In the genomic region with DNA sequence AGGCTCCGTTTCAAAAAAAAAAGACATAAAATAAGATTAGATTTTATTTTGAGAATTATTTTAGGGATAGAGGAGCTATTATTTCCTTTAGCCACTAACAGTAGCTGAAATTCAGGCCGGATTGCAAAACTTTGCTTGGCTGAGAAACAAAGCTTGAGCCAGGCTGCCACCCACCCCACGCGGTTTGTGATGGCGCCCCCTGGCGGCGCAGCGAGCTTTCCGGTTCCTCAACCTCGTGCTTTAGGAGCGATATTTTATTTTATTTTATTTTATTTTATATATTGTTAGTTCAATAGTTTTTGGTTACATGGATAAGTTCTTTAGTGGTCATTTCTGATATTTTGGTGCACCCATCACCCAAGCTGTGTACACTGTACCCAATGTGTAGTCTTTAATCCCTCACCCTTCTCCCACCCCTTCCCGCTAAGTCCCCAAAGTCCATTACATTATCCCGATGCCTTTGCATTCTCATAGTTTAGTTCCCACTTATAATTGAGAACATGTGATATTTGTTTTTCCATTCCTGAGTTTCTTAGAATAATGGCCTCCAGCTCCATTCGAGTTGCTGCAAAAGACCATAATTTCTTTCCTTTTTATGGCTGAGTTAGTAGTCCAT, we compare ENCODE assay signal across 1 cellular context.
TF ChIP-seq lines count a peak whose summit lies in the region.

No MANE protein-coding gene starts in this region.

TF ChIP-seq in HepG2, 621 proteins besides CTCF, POLR2A, EP300 and RAD21 (continued from another document):
- TF ChIP-seq ZNF546 (CRISPR knock-in tag; conservative IDR thresholded peaks at IDR 0.05): no peak
- no peak for TF ChIP-seq MYPOP (CRISPR knock-in tag; IDR thresholded peaks at IDR 0.05)
- TF ChIP-seq RBFOX2 (IDR thresholded peaks at IDR 0.05; ENCODE audit: low read depth, low read length): no peak
- no peak for TF ChIP-seq NCOA1 (CRISPR knock-in tag; IDR thresholded peaks at IDR 0.05)
- no peak for TF ChIP-seq NFKBIZ (CRISPR knock-in tag; IDR thresholded peaks at IDR 0.05)
- no peak for TF ChIP-seq DPF2 (CRISPR knock-in tag; IDR thresholded peaks at IDR 0.05; ENCODE audit: borderline replicate concordance, low read depth)
